29 cellular contexts compared by ENCODE assay signal in genomic region chr21:33359446-33359845, GRCh38. TPM values are rescaled to one million over a fixed set of nuclear protein-coding genes. Genes with fewer than 3 reads are reported as not detected.
DNase-seq lines count a peak whose midpoint lies in the region; ATAC-seq and TF ChIP-seq lines count a peak whose summit lies in the region.
"Had no signal": no experiment of that assay in that cellular context is flagged by ENCODE, and none has a peak within 500 bp of the region (broad histone marks: within the 10 kb centered on the region; RNA-seq: fewer than 3 reads in every experiment).

No MANE protein-coding gene starts in this region.

- H3K36me3 Mint-ChIP-seq in naive thymus-derived CD4-positive, alpha-beta T cell: peaks cover 7 to 26% (median 11%) of the 10 kb centered on the region in 5 donors

- POLR2A ChIA-PET in naive thymus-derived CD4-positive, alpha-beta T cell (lab: Charles Lee): interaction anchor here (1.0 kb wide), 1 partner anchor 35 kb away, joined by 3 read pairs; the partner anchor contains the start of gene IFNAR1

- CTCF ChIA-PET in naive thymus-derived CD4-positive, alpha-beta T cell (lab: Charles Lee): interaction anchor here (0.5 to 3.7 kb wide), 2 partner anchors 86 to 162 kb away, joined by 3 to 18 read pairs; no protein-coding TSS in a partner anchor

- H3K9me3 Mint-ChIP-seq in naive thymus-derived CD4-positive, alpha-beta T cell: peaks cover 0 to 2% (median 0%) of the 10 kb centered on the region in 11 donors
- H3K9me3 Mint-ChIP-seq: activated CD4-positive, alpha-beta T cell treated with anti-CD3 and anti-CD28 coated beads, Interleukin-2, amount 10 ng/mL, durations not matched to agents 24 days and 14 days had no signal

- no peak overlapping the region for H3K4me3 Mint-ChIP-seq in naive thymus-derived CD4-positive, alpha-beta T cell
- H3K4me3 Mint-ChIP-seq: activated CD4-positive, alpha-beta T cell treated with anti-CD3 and anti-CD28 coated beads, Interleukin-2, amount 10 ng/mL, durations not matched to agents 24 days and 14 days; activated naive CD8-positive, alpha-beta T cell had no signal

- no peak for ATAC-seq in Right ventricle myocardium superior (ENCODE audit: poor library complexity)
- ATAC-seq in naive thymus-derived CD4-positive, alpha-beta T cell: no peak
- ATAC-seq: A549 had no signal

- H3K4me1 Mint-ChIP-seq in naive thymus-derived CD4-positive, alpha-beta T cell: peaks cover 14 to 31% (median 24%) of the 10 kb centered on the region in 7 donors

- H3K9me3 ChIP-seq in left ventricle myocardium inferior (replicated peaks) (no peaks in the 10 kb centered on the region), ascending aorta (no peaks in the 10 kb centered on the region), vagina (no peaks in the 10 kb centered on the region)
- H3K9me3 ChIP-seq in naive thymus-derived CD4-positive, alpha-beta T cell (ENCODE audit: control insufficient read depth in 2 of 3, low read length in 3 of 3): no peaks in the 10 kb centered on the region
- H3K9me3 ChIP-seq: A549, BE2C, breast epithelium, Peyer's patch, prostate gland, testis had no signal

- no peaks in the 10 kb centered on the region for H3K27me3 ChIP-seq in left ventricle myocardium inferior (ENCODE audit: low read depth)
- no peaks in the 10 kb centered on the region for H3K27me3 ChIP-seq in ascending aorta
- H3K27me3 ChIP-seq in naive thymus-derived CD4-positive, alpha-beta T cell (ENCODE audit: control insufficient read depth in 2 of 2, insufficient read depth in 2 of 2, low read length in 2 of 2): no peaks in the 10 kb centered on the region
- H3K27me3 ChIP-seq in vagina: no peaks in the 10 kb centered on the region
- H3K27me3 ChIP-seq: breast epithelium, Peyer's patch, testis had no signal

- H3K36me3 ChIP-seq in left ventricle myocardium inferior: peaks cover 28% of the 10 kb centered on the region
- H3K36me3 ChIP-seq in ascending aorta: peaks cover 12 to 14% of the 10 kb centered on the region in 2 donors
- peaks cover 0 to 34% (median 2%) of the 10 kb centered on the region in 3 experiments for H3K36me3 ChIP-seq in naive thymus-derived CD4-positive, alpha-beta T cell (ENCODE audit: control insufficient read depth in 2 of 3, insufficient read depth in 3 of 3, low read length in 3 of 3)
- H3K36me3 ChIP-seq in vagina: peaks cover 7 to 14% of the 10 kb centered on the region in 2 donors

- TF ChIP-seq POLR2A in vagina (IDR thresholded peaks at IDR 0.05): no peak

- no peak overlapping the region for H3K4me3 ChIP-seq in left ventricle myocardium inferior
- H3K4me3 ChIP-seq in ascending aorta: no peak overlapping the region
- H3K4me3 ChIP-seq in naive thymus-derived CD4-positive, alpha-beta T cell (ENCODE audit: low read length): no peak overlapping the region
- H3K4me3 ChIP-seq in vagina: no peak overlapping the region
- H3K4me3 ChIP-seq: A549, breast epithelium, Peyer's patch, prostate gland, testis had no signal

- H3K4me1 ChIP-seq in left ventricle myocardium inferior (peaks cover 26% of the 10 kb centered on the region), ascending aorta (peaks cover 10 to 16% of the 10 kb centered on the region in 2 donors), vagina (peaks cover 23% of the 10 kb centered on the region)
- peaks cover 7 to 12% of the 10 kb centered on the region in 2 donors for H3K4me1 ChIP-seq in naive thymus-derived CD4-positive, alpha-beta T cell (ENCODE audit: control insufficient read depth in 2 of 2, insufficient read depth in 2 of 2, low read length in 2 of 2)
- H3K4me1 ChIP-seq: BE2C, breast epithelium, prostate gland had no signal

- H3K27ac ChIP-seq in left ventricle myocardium inferior (replicated peaks) (peak overlapping the region; percentile 72), ascending aorta (peak overlapping the region; percentile 62 to 64), vagina (peak overlapping the region; percentile 15)
- no peak overlapping the region for H3K27ac ChIP-seq in naive thymus-derived CD4-positive, alpha-beta T cell (ENCODE audit: low read depth, low read length)
- H3K27ac ChIP-seq: A549, Peyer's patch, prostate gland, WERI-Rb-1 had no signal

- peak overlapping the region in 7 of 9 donors; percentile 3 to 76 (median 54) for H3K27ac Mint-ChIP-seq in naive thymus-derived CD4-positive, alpha-beta T cell
- H3K27ac Mint-ChIP-seq: activated CD4-positive, alpha-beta T cell treated with anti-CD3 and anti-CD28 coated beads, Interleukin-2, amount 10 ng/mL, durations not matched to agents 24 days and 14 days had no signal

- H3K27me3 Mint-ChIP-seq in naive thymus-derived CD4-positive, alpha-beta T cell: no peaks in the 10 kb centered on the region
- H3K27me3 Mint-ChIP-seq: activated CD4-positive, alpha-beta T cell treated with anti-CD3 and anti-CD28 coated beads, Interleukin-2, amount 10 ng/mL, durations not matched to agents 24 days and 14 days; activated naive CD8-positive, alpha-beta T cell had no signal

- TF ChIP-seq CTCF in left ventricle myocardium inferior (IDR thresholded peaks at IDR 0.05; ENCODE audit: borderline replicate concordance): no peak
- TF ChIP-seq CTCF in ascending aorta (IDR thresholded peaks at IDR 0.05): no peak
- no peak for TF ChIP-seq CTCF in vagina (IDR thresholded peaks at IDR 0.05)

- intact Hi-C loops in left ventricle myocardium inferior (cut with micrococcal nuclease): no loop called here
- intact Hi-C loops in Right ventricle myocardium superior (cut with DNase I): no loop called here
- intact Hi-C loops in ascending aorta (cut with DNase I): no loop called here
- intact Hi-C loops in naive thymus-derived CD4-positive, alpha-beta T cell (cut with micrococcal nuclease): no loop called here
- intact Hi-C loops in vagina (cut with DNase I): loop anchor here (10.0 kb wide), 1 partner anchor 85 kb away; no protein-coding TSS in a partner anchor

- no peak for DNase-seq in left ventricle myocardium inferior
- no peak for DNase-seq in Right ventricle myocardium superior
- DNase-seq in ascending aorta (ENCODE audit: low spot score in 2 of 2): no peak
- DNase-seq in naive thymus-derived CD4-positive, alpha-beta T cell: no peak
- DNase-seq in vagina (ENCODE audit: extremely low spot score in 2 of 2): no peak
- no peak for DNase-seq in ureter (ENCODE audit: low spot score)
- DNase-seq in NOMO-1 treated with DMSO at 0.1 percent for 48 hours (lab: John Stamatoyannopoulos, UW; ENCODE audit: unreplicated experiment): no peak
- no peak for DNase-seq in NCI-H748 (lab: John Stamatoyannopoulos, UW; ENCODE audit: unreplicated experiment)
- DNase-seq: activated CD4-positive, alpha-beta T cell treated with anti-CD3 and anti-CD28 coated beads, Interleukin-2, amount 10 ng/mL, durations not matched to agents 24 days and 14 days; BE2C; DMS53; H7; hypothalamus; KG1; mammary epithelial cell; NCI-H1105; NCI-H2029; NCI-H226; NCI-H526 treated with DMSO at 0.1 percent for 48 hours; Peyer's patch; SIG-M5; stimulated activated naive CD4-positive, alpha-beta T cell; SW 1271; testis; WERI-Rb-1 had no signal

RNA-seq across cellular contexts. Expression of gene IFNAR1, which starts 34.7 kb away (rescaled TPM):
- total RNA-seq in left ventricle myocardium inferior (24.4 TPM), Right ventricle myocardium superior (27.8 TPM), ascending aorta (25.9 TPM), vagina (20.4 TPM), ureter (48.7 TPM)
- total RNA-seq in naive thymus-derived CD4-positive, alpha-beta T cell: 10 to 100 TPM; 24.7 to 60.8 (median 40.0) TPM
- polyA plus RNA-seq in naive thymus-derived CD4-positive, alpha-beta T cell: 10 to 100 TPM; 62.5 to 76.2 TPM

RNA-seq across cellular contexts. Expression of gene IFNGR2, which starts 43.8 kb away (rescaled TPM):
- total RNA-seq in left ventricle myocardium inferior: 34.6 TPM
- total RNA-seq in Right ventricle myocardium superior: 34.0 TPM
- total RNA-seq in ascending aorta: 46.4 TPM
- 10 to 100 TPM in 4 of 5 experiments, 1 to 10 TPM in 1; 9.1 to 80.5 (median 33.7) TPM for total RNA-seq in naive thymus-derived CD4-positive, alpha-beta T cell
- 10 to 100 TPM; 29.8 to 39.2 TPM for polyA plus RNA-seq in naive thymus-derived CD4-positive, alpha-beta T cell
- total RNA-seq in vagina: 89.6 TPM
- 59.0 TPM for total RNA-seq in ureter
